8 cellular contexts compared by ENCODE assay signal in the genomic region with DNA sequence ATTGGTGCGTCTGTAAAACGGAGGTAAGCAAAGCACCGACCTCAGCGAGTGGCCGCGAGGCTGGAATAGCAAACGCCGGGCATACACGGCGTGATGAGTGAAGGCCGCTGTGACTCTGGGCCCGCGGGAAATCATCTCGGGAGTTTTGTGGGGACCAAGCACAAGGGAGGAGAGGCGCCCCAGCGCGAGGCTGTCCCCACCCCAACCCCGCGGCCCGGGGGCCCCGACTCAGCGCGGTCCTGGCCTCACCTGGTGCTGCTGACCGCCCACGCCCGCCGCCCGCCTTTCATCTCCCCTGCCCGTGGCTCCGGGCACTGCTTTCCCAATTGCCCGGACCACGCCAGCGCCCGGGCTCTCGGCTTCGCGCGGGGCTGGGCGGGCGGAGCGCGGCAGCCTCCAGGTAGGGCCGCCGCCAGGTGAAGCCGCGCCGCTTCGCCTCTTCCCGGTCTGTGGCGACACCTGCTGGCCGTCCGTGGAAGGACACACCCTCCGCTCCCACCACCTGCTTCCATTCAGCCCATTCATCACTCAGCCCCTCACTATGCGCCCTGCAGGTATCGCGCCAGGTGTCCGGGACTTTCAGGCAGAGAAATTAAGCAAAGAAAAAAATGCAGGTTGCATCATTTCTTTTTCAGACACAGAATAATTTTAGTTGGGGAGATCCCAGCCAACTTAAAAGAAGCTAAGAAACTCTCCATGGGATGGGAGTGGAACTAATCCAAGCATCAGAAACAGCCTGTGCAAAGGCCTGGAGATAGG.
DNase-seq lines count a peak whose midpoint lies in the region; ATAC-seq, FAIRE-seq and TF ChIP-seq lines count a peak whose summit lies in the region.

No MANE protein-coding gene starts in this region.

- FAIRE-seq in kidney (lab: Jason Lieb, UNC) = no peak

- peak overlapping the region; percentile 69 for H3K4me3 Mint-ChIP-seq in WTC11

- intact Hi-C loops in mammary epithelial cell (cut with micrococcal nuclease) (loop anchor here (1.0 to 10.0 kb wide), 9 partner anchors 50 to 1950 kb away; partner anchors contain the start of gene RBM19), kidney (cut with DNase I) (loop anchor here (5.0 kb wide), 1 partner anchor 1250 kb away; no protein-coding TSS in a partner anchor)

- POLR2A ChIA-PET in BJ (lab: Charles Lee) (no interaction called here), WTC11 (lab: Charles Lee) (no interaction called here)

- CTCF ChIA-PET in BJ (lab: Yijun Ruan, JAX) = interaction anchor here (0.6 to 3.3 kb wide), 35 partner anchors 8 to 1937 kb away, joined by 3 to 39 read pairs (median 4); no protein-coding TSS in a partner anchor
- CTCF ChIA-PET in WTC11 (lab: Charles Lee) = interaction anchor here (1.0 to 2.1 kb wide), 6 partner anchors 22 to 1937 kb away, joined by 3 to 12 read pairs (median 6); no protein-coding TSS in a partner anchor
- CTCF ChIA-PET in mammary epithelial cell (lab: Charles Lee; ENCODE audit: low non-redundant PET) = interaction anchor here (0.7 kb wide), 2 partner anchors 72 to 619 kb away, joined by 3 read pairs; no protein-coding TSS in a partner anchor

- no peaks in the 10 kb centered on the region for H3K79me2 ChIP-seq in mammary epithelial cell (ENCODE audit: insufficient read depth, low read length)

- 0 out of 2 replicates have a peak, but pooled peaks cover 8% of the 10 kb centered on the region for H3K4me1 Mint-ChIP-seq in WTC11

- H3K9ac ChIP-seq in mammary epithelial cell (ENCODE audit: insufficient read depth, low read length) = no peak overlapping the region
- H3K9ac ChIP-seq in kidney (ENCODE audit: low read length in 2 of 2) = no peak overlapping the region

- H3K27me3 ChIP-seq in BJ (ENCODE audit: control insufficient read depth, insufficient read depth, low read length) = 0 out of 2 replicates have a peak, but pooled peaks cover 2% of the 10 kb centered on the region
- H3K27me3 ChIP-seq in MG63 = no peaks in the 10 kb centered on the region
- H3K27me3 ChIP-seq in mammary epithelial cell (ENCODE audit: insufficient read depth, low read length) = no peaks in the 10 kb centered on the region

- H4K20me1 ChIP-seq in mammary epithelial cell (ENCODE audit: insufficient read depth, low read length) = no peaks in the 10 kb centered on the region

- H3K36me3 Mint-ChIP-seq in WTC11 = peaks cover 1% of the 10 kb centered on the region

- peaks cover 38% of the 10 kb centered on the region for H3K27me3 Mint-ChIP-seq in WTC11 (ENCODE audit: low read depth)

- H3K9me3 ChIP-seq in MG63 (no peaks in the 10 kb centered on the region), mammary epithelial cell (replicated peaks; ENCODE audit: insufficient read depth, low read length) (no peaks in the 10 kb centered on the region), kidney (ENCODE audit: control insufficient read depth in 1 of 2, low read length in 2 of 2) (no peaks in the 10 kb centered on the region)

- H3K4me2 ChIP-seq in mammary epithelial cell (ENCODE audit: insufficient read depth, low read depth, low read length) = peak overlapping the region; percentile 95

- in situ Hi-C loops in mammary epithelial cell (cut with MboI; ENCODE audit: low sequenced_read_pairs in 2 of 2) = loop anchor here (5.0 to 25.0 kb wide), 4 partner anchors 280 to 1930 kb away; no protein-coding TSS in a partner anchor

- H3K36me3 ChIP-seq in BJ (ENCODE audit: control insufficient read depth, insufficient read depth, low read length) (no peaks in the 10 kb centered on the region), MG63 (no peaks in the 10 kb centered on the region), mammary epithelial cell (ENCODE audit: insufficient read depth, low read length) (no peaks in the 10 kb centered on the region), kidney (ENCODE audit: control insufficient read depth in 1 of 2, insufficient read depth in 2 of 2, low read length in 2 of 2) (no peaks in the 10 kb centered on the region)

- WGBS in mammary epithelial cell (ENCODE audit: low coverage, missing lambda C conversion rate) = 24% methylated on average over 31 of the region's 57 CpGs

- ATAC-seq in GM19395 (IDR thresholded peaks at IDR 0.05; ENCODE audit: unreplicated experiment) (peak; percentile 79), WTC11 (peak; percentile 95), GM18861 (IDR thresholded peaks at IDR 0.05; ENCODE audit: unreplicated experiment) (no peak)

- no peak overlapping the region for H3K27ac Mint-ChIP-seq in WTC11

- dilution Hi-C loops in mammary epithelial cell (cut with HindIII; ENCODE audit: low sequenced_read_pairs) = no loop called here

- DNase-seq in BJ (ENCODE audit: low read depth) (no peak), MG63 (peak; percentile 12), WTC11 (ENCODE audit: low spot score) (peak; percentile 93), mammary epithelial cell (peak; percentile 53), kidney (peak; percentile 85)
- peak; percentile 81 to 82 for DNase-seq in stimulated activated CD4-positive, alpha-beta T cell treated with anti-CD3 and anti-CD28 coated beads, Interleukin-2, amount 100 ng/mL, for 24 hours

- H3K4me1 ChIP-seq in mammary epithelial cell (ENCODE audit: insufficient read depth, low read length) = peaks cover 5% of the 10 kb centered on the region
- peaks cover 0 to 2% of the 10 kb centered on the region in 2 donors for H3K4me1 ChIP-seq in kidney (ENCODE audit: control insufficient read depth in 1 of 2, insufficient read depth in 1 of 2, low read depth in 1 of 2, low read length in 2 of 2)

- H3K4me3 ChIP-seq in BJ (ENCODE audit: low read depth, low read length) = peak overlapping the region; percentile 39
- no peak overlapping the region for H3K4me3 ChIP-seq in MG63
- H3K4me3 ChIP-seq in mammary epithelial cell (replicated peaks in 1 of 3; ENCODE audit: insufficient read depth in 1 of 3, low read depth in 2 of 3, low read length in 3 of 3) = peak overlapping the region in 2 of 3 experiments; percentile 31 to 32
- no peak overlapping the region for H3K4me3 ChIP-seq in kidney (ENCODE audit: low read length in 2 of 2)

- no TSS peak for BruUV-seq in mammary epithelial cell (replicated peaks; lab: Mats Ljungman, UMichigan)

- H3K27ac ChIP-seq in mammary epithelial cell (ENCODE audit: insufficient read depth, low read depth, low read length) (no peak overlapping the region), kidney (ENCODE audit: low read depth in 2 of 2, low read length in 2 of 2) (no peak overlapping the region)

- TF ChIP-seq CTCF in BJ (IDR thresholded peaks at IDR 0.05; ENCODE audit: insufficient read depth, low read depth, low read length) (peak; percentile 77), WTC11 (IDR thresholded peaks at IDR 0.05) (peak; percentile 96), mammary epithelial cell (conservative IDR thresholded peaks at IDR 0.05 in 1 of 2, IDR thresholded peaks at IDR 0.05 in 1 of 2; ENCODE audit: extremely low read depth in 1 of 2, insufficient read depth in 1 of 2, low read depth in 1 of 2, low read length in 2 of 2) (peak; percentile 64 to 93), kidney (IDR thresholded peaks at IDR 0.05; ENCODE audit: borderline replicate concordance, extremely low read depth, insufficient read depth) (peak; percentile 96)

- peaks cover 25% of the 10 kb centered on the region for H3K9me3 Mint-ChIP-seq in WTC11

- H2AFZ ChIP-seq in mammary epithelial cell (ENCODE audit: low read depth, low read length) = peak overlapping the region; percentile 74

TF ChIP-seq in WTC11, 78 proteins besides CTCF, POLR2A, EP300 and RAD21 (continues in another document):
- TF ChIP-seq ZNF671 (CRISPR knock-in tag; IDR thresholded peaks at IDR 0.05) (no peak), NFATC4 (CRISPR knock-in tag; IDR thresholded peaks at IDR 0.05) (no peak), TEAD4 (CRISPR knock-in tag; IDR thresholded peaks at IDR 0.05) (no peak), GRHL2 (CRISPR knock-in tag; IDR thresholded peaks at IDR 0.05; ENCODE audit: insufficient replicate concordance, severe bottlenecking) (no peak), ZMAT4 (CRISPR knock-in tag; IDR thresholded peaks at IDR 0.05) (no peak), ZNF263 (CRISPR knock-in tag; IDR thresholded peaks at IDR 0.05; ENCODE audit: low read depth) (no peak), ZBTB21 (CRISPR knock-in tag; IDR thresholded peaks at IDR 0.05; ENCODE audit: borderline replicate concordance) (0 out of 2 replicates have a peak, but pooled peaks have one; percentile 44), ZNF423 (CRISPR knock-in tag; IDR thresholded peaks at IDR 0.05) (peak; percentile 99), MAX (CRISPR knock-in tag; IDR thresholded peaks at IDR 0.05) (peak; percentile 89)
- TF ChIP-seq, protein P1, sequence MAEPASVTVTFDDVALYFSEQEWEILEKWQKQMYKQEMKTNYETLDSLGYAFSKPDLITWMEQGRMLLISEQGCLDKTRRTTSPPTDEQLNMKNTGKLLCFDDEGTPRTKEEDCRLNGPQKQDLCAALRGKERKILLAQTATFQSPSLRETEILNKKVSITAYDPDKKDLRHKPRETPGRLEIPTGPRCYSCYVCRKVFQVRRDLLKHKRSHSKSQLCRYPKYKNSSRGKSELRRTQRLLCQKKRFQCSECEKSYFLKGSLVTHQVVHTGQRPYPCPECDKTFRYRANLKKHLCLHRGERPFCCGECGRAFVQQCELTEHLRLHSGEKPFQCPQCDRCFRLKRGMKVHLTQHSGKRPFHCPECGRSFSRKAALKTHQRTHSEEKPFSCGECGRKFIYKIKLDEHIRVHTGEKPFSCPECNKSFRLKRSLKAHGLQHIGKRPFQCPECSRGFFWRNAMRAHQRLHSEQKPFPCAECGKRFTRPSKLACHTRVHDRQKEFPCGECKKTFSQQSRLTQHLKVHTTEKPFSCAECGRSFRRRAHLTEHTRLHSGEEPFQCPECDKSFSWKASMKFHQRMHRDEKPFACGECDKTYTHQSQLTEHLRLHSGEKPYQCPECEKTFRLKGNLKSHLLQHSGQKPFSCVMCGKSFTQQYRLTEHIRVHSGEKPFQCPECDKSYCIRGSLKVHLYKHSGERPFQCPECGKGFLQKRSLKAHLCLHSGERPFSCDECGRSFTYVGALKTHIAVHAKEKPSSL (CRISPR knock-in tag; conservative IDR thresholded peaks at IDR 0.05) = no peak

Comparison
In these comparisons a context has a peak if more than half of its experiments do, and no peak if none do; other contexts are left out.
1. H3K4me3 ChIP-seq: peak in BJ (single experiment) and mammary epithelial cell (2 of 3); none in MG63 (single experiment) and kidney (0 of 2).
2. Peak in every context shown above with its lines, with median percentiles within 50 percentile points of each other: CTCF ChIP-seq.